12 cellular contexts compared by ENCODE assay signal in genomic region chr1:1862905-1863547, GRCh38. TPM values are rescaled to one million over a fixed set of nuclear protein-coding genes. Genes with fewer than 3 reads are reported as not detected.
DNase-seq lines count a peak whose midpoint lies in the region; ATAC-seq, FAIRE-seq and TF ChIP-seq lines count a peak whose summit lies in the region.
"Had no signal": no experiment of that assay in that cellular context is flagged by ENCODE, and none has a peak within 500 bp of the region (broad histone marks: within the 10 kb centered on the region; RNA-seq: fewer than 3 reads in every experiment).

No MANE protein-coding gene starts in this region.

- H3K27me3 Mint-ChIP-seq in astrocyte (ENCODE audit: low read depth, unreplicated experiment), result no peaks in the 10 kb centered on the region
- H3K27me3 Mint-ChIP-seq in natural killer cell treated with Interleukin-12 subunit alpha and Interleukin-12 subunit beta and Interleukin-15 and Interleukin-18, amount 100 ng/mL, for 72 hours, result no peaks in the 10 kb centered on the region

- H3K27ac ChIP-seq in BLaER1, result peak overlapping the region; percentile 49
- H3K27ac ChIP-seq in astrocyte (ENCODE audit: low read depth, low read length), result no peak overlapping the region
- no peak overlapping the region for H3K27ac ChIP-seq in brain microvascular endothelial cell
- H3K27ac ChIP-seq: uterus, WERI-Rb-1 had no signal

- H3K4me3 Mint-ChIP-seq in astrocyte (ENCODE audit: unreplicated experiment), result no peak overlapping the region
- H3K4me3 Mint-ChIP-seq in natural killer cell treated with Interleukin-12 subunit alpha and Interleukin-12 subunit beta and Interleukin-15 and Interleukin-18, amount 100 ng/mL, for 72 hours, result peak overlapping the region; percentile 47

- peaks cover 30% of the 10 kb centered on the region for H3K4me1 Mint-ChIP-seq in astrocyte (ENCODE audit: low read depth, unreplicated experiment)
- peaks cover 50% of the 10 kb centered on the region in 2 donors for H3K4me1 Mint-ChIP-seq in natural killer cell treated with Interleukin-12 subunit alpha and Interleukin-12 subunit beta and Interleukin-15 and Interleukin-18, amount 100 ng/mL, for 72 hours (ENCODE audit: low read depth in 2 of 2)

- H3K9me3 ChIP-seq in BLaER1 (no peaks in the 10 kb centered on the region), astrocyte (ENCODE audit: insufficient read depth, low read depth, low read length) (no peaks in the 10 kb centered on the region), BE2C (no peaks in the 10 kb centered on the region)
- H3K9me3 ChIP-seq: uterus had no signal

- H2AFZ ChIP-seq in astrocyte (ENCODE audit: low read depth, low read length), result no peak overlapping the region

- DNase-seq in GM12865 (ENCODE audit: low read depth), result peak; percentile 23
- DNase-seq in astrocyte (ENCODE audit: low read depth), result no peak
- DNase-seq in natural killer cell treated with Interleukin-12 subunit alpha and Interleukin-12 subunit beta and Interleukin-15 and Interleukin-18, amount 100 ng/mL, for 72 hours (ENCODE audit: low spot score), result no peak
- no peak for DNase-seq in D341Med (ENCODE audit: low spot score)
- DNase-seq in brain microvascular endothelial cell, result no peak
- DNase-seq in BE2C, result no peak
- DNase-seq in kidney glomerular epithelial cell (lab: John Stamatoyannopoulos, UW), result no peak
- DNase-seq: activated naive CD4-positive, alpha-beta T cell; DMS153; uterus; WERI-Rb-1 had no signal

- no peak overlapping the region for H3K4me3 ChIP-seq in BLaER1
- no peak overlapping the region for H3K4me3 ChIP-seq in GM12865 (ENCODE audit: low read depth, low read length)
- no peak overlapping the region for H3K4me3 ChIP-seq in astrocyte (ENCODE audit: insufficient read depth, low read depth, low read length)
- no peak overlapping the region for H3K4me3 ChIP-seq in brain microvascular endothelial cell (ENCODE audit: low read depth, low read length)
- no peak overlapping the region for H3K4me3 ChIP-seq in BE2C (ENCODE audit: low read depth, low read length)
- H3K4me3 ChIP-seq: uterus had no signal

- peaks cover 100% of the 10 kb centered on the region for H3K79me2 ChIP-seq in astrocyte (ENCODE audit: insufficient read depth, low read length)

- peaks cover 100% of the 10 kb centered on the region for H4K20me1 ChIP-seq in BLaER1
- H4K20me1 ChIP-seq in astrocyte (ENCODE audit: insufficient read depth, low read length), result peaks cover 100% of the 10 kb centered on the region

- TF ChIP-seq CTCF in GM12865 (IDR thresholded peaks at IDR 0.05; ENCODE audit: insufficient read depth, low read depth, low read length, missing control alignments) (no peak), astrocyte (IDR thresholded peaks at IDR 0.05; ENCODE audit: insufficient read depth, low read depth, low read length) (no peak), brain microvascular endothelial cell (IDR thresholded peaks at IDR 0.05; ENCODE audit: low read depth, low read length, missing control alignments) (no peak), BE2C (IDR thresholded peaks at IDR 0.05; ENCODE audit: low read depth, low read length) (no peak)

- H3K27ac Mint-ChIP-seq in astrocyte (ENCODE audit: unreplicated experiment), result peak overlapping the region; percentile 36
- H3K27ac Mint-ChIP-seq in natural killer cell treated with Interleukin-12 subunit alpha and Interleukin-12 subunit beta and Interleukin-15 and Interleukin-18, amount 100 ng/mL, for 72 hours, result peak overlapping the region; percentile 64 to 77

- in situ Hi-C loops in brain microvascular endothelial cell (cut with HindIII; ENCODE audit: low pct_ligation_motif_present, low sequenced_read_pairs), result no loop called here

- H3K9me3 Mint-ChIP-seq in astrocyte (ENCODE audit: unreplicated experiment), result no peaks in the 10 kb centered on the region
- no peaks in the 10 kb centered on the region for H3K9me3 Mint-ChIP-seq in natural killer cell treated with Interleukin-12 subunit alpha and Interleukin-12 subunit beta and Interleukin-15 and Interleukin-18, amount 100 ng/mL, for 72 hours

- no peaks in the 10 kb centered on the region for H3K27me3 ChIP-seq in BLaER1
- no peaks in the 10 kb centered on the region for H3K27me3 ChIP-seq in astrocyte (ENCODE audit: insufficient read depth, low read length)
- no peaks in the 10 kb centered on the region for H3K27me3 ChIP-seq in brain microvascular endothelial cell (replicated peaks)
- no peaks in the 10 kb centered on the region for H3K27me3 ChIP-seq in BE2C
- H3K27me3 ChIP-seq: uterus had no signal

- peak; percentile 80 to 82 for ATAC-seq in natural killer cell treated with Interleukin-12 subunit alpha and Interleukin-12 subunit beta and Interleukin-15 and Interleukin-18, amount 100 ng/mL, for 72 hours

- H3K4me2 ChIP-seq in BLaER1, result peak overlapping the region; percentile 81
- H3K4me2 ChIP-seq in astrocyte (ENCODE audit: low read length), result no peak overlapping the region

- H3K36me3 ChIP-seq in BLaER1 (peaks cover 29% of the 10 kb centered on the region), astrocyte (ENCODE audit: insufficient read depth, low read length) (no peaks in the 10 kb centered on the region), brain microvascular endothelial cell (replicated peaks) (peaks cover 6% of the 10 kb centered on the region), BE2C (peaks cover 6% of the 10 kb centered on the region)
- H3K36me3 ChIP-seq: uterus had no signal

- H3K36me3 Mint-ChIP-seq in astrocyte (ENCODE audit: low read depth, unreplicated experiment), result peaks cover 5% of the 10 kb centered on the region
- H3K36me3 Mint-ChIP-seq in natural killer cell treated with Interleukin-12 subunit alpha and Interleukin-12 subunit beta and Interleukin-15 and Interleukin-18, amount 100 ng/mL, for 72 hours, result no peaks in the 10 kb centered on the region

- peaks cover 96% of the 10 kb centered on the region for H3K4me1 ChIP-seq in BLaER1
- peaks cover 15% of the 10 kb centered on the region for H3K4me1 ChIP-seq in astrocyte (ENCODE audit: insufficient read depth, low read length)
- peaks cover 16% of the 10 kb centered on the region for H3K4me1 ChIP-seq in BE2C

- FAIRE-seq in astrocyte (lab: Jason Lieb, UNC), result no peak

- H3K9ac ChIP-seq in BLaER1, result peak overlapping the region; percentile 58; the same call in 1 of the 2 replicates
- peak overlapping the region; percentile 8 for H3K9ac ChIP-seq in astrocyte (ENCODE audit: low read length)

RNA-seq across cellular contexts. Expression of gene GNB1, which starts 27.9 kb away (rescaled TPM):
- 583 and 602 TPM in 2 replicates for total RNA-seq in astrocyte
- total RNA-seq in natural killer cell treated with Interleukin-12 subunit alpha and Interleukin-12 subunit beta and Interleukin-15 and Interleukin-18, amount 100 ng/mL, for 72 hours, result 100 to 1,000 TPM; 361 to 446 TPM
- polyA plus RNA-seq in BE2C (2012; ENCODE audit: insufficient read depth, insufficient read length, low read depth), result 688 TPM

RNA-seq across cellular contexts. Expression of gene CALML6, which starts 52.0 kb away (rescaled TPM):
- 0.91 and 1.4 TPM in 2 replicates for total RNA-seq in astrocyte
- 1 to 10 TPM in 1 of 2 donors, under 1 TPM in 1; 1.00 to 1.2 TPM for total RNA-seq in natural killer cell treated with Interleukin-12 subunit alpha and Interleukin-12 subunit beta and Interleukin-15 and Interleukin-18, amount 100 ng/mL, for 72 hours
- polyA plus RNA-seq in BE2C (2012; ENCODE audit: insufficient read depth, insufficient read length, low read depth), result 0.39 TPM

RNA-seq across cellular contexts. Expression of gene TMEM52, which starts 56.1 kb away (rescaled TPM):
- 0.84 and 1.4 TPM in 2 replicates for total RNA-seq in astrocyte
- total RNA-seq in natural killer cell treated with Interleukin-12 subunit alpha and Interleukin-12 subunit beta and Interleukin-15 and Interleukin-18, amount 100 ng/mL, for 72 hours, result under 1 TPM in 1 of 2 donors, not detected in 1; 0.43 TPM
- polyA plus RNA-seq in BE2C (2012; ENCODE audit: insufficient read depth, insufficient read length, low read depth), result 1.0 TPM
